9 cellular contexts compared by ENCODE assay signal in the genomic region with DNA sequence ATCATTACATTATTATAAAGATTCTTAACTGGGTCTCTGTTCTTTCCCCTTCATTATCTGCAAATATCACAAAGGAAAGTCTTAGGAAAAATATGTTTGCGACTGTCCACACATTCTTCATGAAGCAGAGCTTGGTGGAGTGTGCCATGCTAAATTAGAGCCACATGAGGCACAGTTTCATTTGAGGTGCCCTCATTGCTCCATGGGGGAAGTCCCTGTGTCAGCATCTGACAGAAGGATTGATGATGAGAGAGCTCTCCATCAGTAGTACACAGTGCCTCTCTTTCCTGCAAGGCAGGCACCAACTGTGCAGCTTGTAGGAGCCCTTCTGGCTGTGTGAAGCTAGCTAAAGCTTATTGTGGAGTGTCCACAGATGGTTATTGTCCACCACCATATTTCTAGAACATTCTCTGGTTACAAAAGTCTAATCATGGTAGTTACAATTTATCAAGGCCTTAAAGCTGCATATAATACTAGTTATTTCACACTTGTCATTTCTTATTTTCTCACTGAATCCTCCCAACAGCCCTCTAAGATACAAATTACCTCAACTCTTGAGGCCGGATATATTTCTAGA.
DNase-seq lines count a peak whose midpoint lies in the region; ATAC-seq and TF ChIP-seq lines count a peak whose summit lies in the region.
"Had no signal": no experiment of that assay in that cellular context is flagged by ENCODE, and none has a peak within 500 bp of the region (broad histone marks: within the 10 kb centered on the region; RNA-seq: fewer than 3 reads in every experiment).

No MANE protein-coding gene starts in this region.

- TF ChIP-seq CTCF in DND-41 (IDR thresholded peaks at IDR 0.05; ENCODE audit: borderline replicate concordance, extremely low read depth, low read length, poor library complexity, severe bottlenecking), result no peak

- peaks cover 3% of the 10 kb centered on the region for H3K9me3 Mint-ChIP-seq in stimulated activated effector memory CD8-positive, alpha-beta T cell treated with anti-CD3 and anti-CD28 coated beads, Interleukin-12 subunit alpha, Interleukin-12 subunit beta, amount 100 ng/mL, for 72 hours

- H3K4me1 ChIP-seq in DND-41 (ENCODE audit: insufficient read depth, low read length), result peaks cover 73% of the 10 kb centered on the region

- H2AFZ ChIP-seq in DND-41 (ENCODE audit: low read depth, low read length), result no peak overlapping the region

- no peaks in the 10 kb centered on the region for H3K36me3 Mint-ChIP-seq in stimulated activated effector memory CD8-positive, alpha-beta T cell treated with anti-CD3 and anti-CD28 coated beads, Interleukin-12 subunit alpha, Interleukin-12 subunit beta, amount 100 ng/mL, for 72 hours

- peaks cover 47% of the 10 kb centered on the region for H3K4me1 Mint-ChIP-seq in stimulated activated effector memory CD8-positive, alpha-beta T cell treated with anti-CD3 and anti-CD28 coated beads, Interleukin-12 subunit alpha, Interleukin-12 subunit beta, amount 100 ng/mL, for 72 hours

- no peak overlapping the region for H3K4me3 ChIP-seq in DND-41 (ENCODE audit: low read depth in 1 of 2, low read length in 2 of 2)

- peak overlapping the region; percentile 40 for H3K4me3 Mint-ChIP-seq in stimulated activated effector memory CD8-positive, alpha-beta T cell treated with anti-CD3 and anti-CD28 coated beads, Interleukin-12 subunit alpha, Interleukin-12 subunit beta, amount 100 ng/mL, for 72 hours

- peak overlapping the region; percentile 5 for H3K27ac Mint-ChIP-seq in stimulated activated effector memory CD8-positive, alpha-beta T cell treated with anti-CD3 and anti-CD28 coated beads, Interleukin-12 subunit alpha, Interleukin-12 subunit beta, amount 100 ng/mL, for 72 hours

- H3K9me3 ChIP-seq in DND-41 (ENCODE audit: insufficient read depth, low read length, severe bottlenecking), result no peaks in the 10 kb centered on the region

- no peak overlapping the region for H3K9ac ChIP-seq in DND-41 (ENCODE audit: low read depth, low read length)

- no peak for ATAC-seq in DND-41 (ENCODE audit: insufficient read depth, low read depth)
- peak; percentile 68 for ATAC-seq in GM19463 (IDR thresholded peaks at IDR 0.05; ENCODE audit: unreplicated experiment)
- ATAC-seq in HG03457 (IDR thresholded peaks at IDR 0.05; ENCODE audit: unreplicated experiment), result peak; percentile 51
- ATAC-seq in stimulated activated effector memory CD8-positive, alpha-beta T cell treated with anti-CD3 and anti-CD28 coated beads, Interleukin-12 subunit alpha, Interleukin-12 subunit beta, amount 100 ng/mL, for 72 hours, result peak; percentile 69

- H3K4me2 ChIP-seq in DND-41 (ENCODE audit: insufficient read depth, low read length), result no peak overlapping the region; the same call in 1 of the 2 replicates

- no peak for DNase-seq in DND-41
- DNase-seq in activated naive CD4-positive, alpha-beta T cell treated with anti-CD3 and anti-CD28 coated beads, Interleukin-2, amount 50 U/mL, for 16 hours, result peak; percentile 17
- no peak for DNase-seq in stimulated activated effector memory CD8-positive, alpha-beta T cell treated with anti-CD3 and anti-CD28 coated beads, Interleukin-12 subunit alpha, Interleukin-12 subunit beta, amount 100 ng/mL, for 72 hours (ENCODE audit: low spot score in 2 of 2)
- no peak for DNase-seq in activated CD8-positive, alpha-beta memory T cell treated with anti-CD3 and anti-CD28 coated beads, Interleukin-2, amount 50 U/mL, for 48 hours
- no peak for DNase-seq in activated CD4-positive, CD25-positive, alpha-beta regulatory T cell treated with anti-CD3 and anti-CD28 coated beads, Interleukin-2, amount 50 U/mL, for 72 hours
- no peak for DNase-seq in NCI-H1436 treated with DMSO at 0.1 percent for 48 hours (lab: John Stamatoyannopoulos, UW)

- H3K27me3 ChIP-seq in DND-41 (ENCODE audit: insufficient read depth, low read length, poor library complexity), result no peaks in the 10 kb centered on the region

- H3K27ac ChIP-seq in DND-41 (ENCODE audit: low read length), result peak overlapping the region; percentile 57
- H3K27ac ChIP-seq: HL-60 had no signal

- H4K20me1 ChIP-seq in DND-41 (ENCODE audit: insufficient read depth, low read length), result no peaks in the 10 kb centered on the region

- H3K79me2 ChIP-seq in DND-41 (ENCODE audit: insufficient read depth, low read length), result peaks cover 95% of the 10 kb centered on the region

- H3K36me3 ChIP-seq in DND-41 (ENCODE audit: insufficient read depth, low read length), result peaks cover 42% of the 10 kb centered on the region
